Comparison of ENCODE assay signal across 20 cellular contexts in genomic region chr7:76211216-76211615, GRCh38. TPM values are rescaled to one million over a fixed set of nuclear protein-coding genes. Genes with fewer than 3 reads are reported as not detected.
DNase-seq lines count a peak whose midpoint lies in the region; ATAC-seq and TF ChIP-seq lines count a peak whose summit lies in the region.
"Had no signal": no experiment of that assay in that cellular context is flagged by ENCODE, and none has a peak within 500 bp of the region (broad histone marks: within the 10 kb centered on the region; RNA-seq: fewer than 3 reads in every experiment).

No MANE protein-coding gene starts in this region.

- DNase-seq in ELF-1 (ENCODE audit: low read depth, low spot score) (peak; percentile 44), NCI-H69 (lab: John Stamatoyannopoulos, UW) (peak; percentile 64), cerebellar nuclear complex (lab: John Stamatoyannopoulos, UW) (peak; percentile 19 to 78), glutamatergic neuron (no peak), NCI-H2227 (lab: John Stamatoyannopoulos, UW; ENCODE audit: unreplicated experiment) (no peak), tibial nerve (ENCODE audit: low spot score in 2 of 2) (no peak), NCI-H146 treated with DMSO at 0.1 percent for 48 hours (lab: John Stamatoyannopoulos, UW; ENCODE audit: unreplicated experiment) (no peak)
- DNase-seq: Caco-2; CD4-positive, CD25-positive, alpha-beta regulatory T cell; CD8-positive, alpha-beta T cell; DMS153; EL; GM23248; HFFc6 had no signal

- no peaks in the 10 kb centered on the region for H3K9me3 ChIP-seq in tibial nerve
- H3K9me3 ChIP-seq: BLaER1, Caco-2, HAP-1 had no signal

- ATAC-seq in HG02884 (IDR thresholded peaks at IDR 0.05; ENCODE audit: unreplicated experiment): no peak
- ATAC-seq: CD8-positive, alpha-beta T cell had no signal

- H3K4me3 ChIP-seq in tibial nerve: no peak overlapping the region
- H3K4me3 ChIP-seq: BLaER1, GM23248, HAP-1 had no signal

- no peak for TF ChIP-seq POLR2A in tibial nerve (IDR thresholded peaks at IDR 0.05)

- no peak overlapping the region for H3K4me3 Mint-ChIP-seq in glutamatergic neuron (ENCODE audit: unreplicated experiment)
- H3K4me3 Mint-ChIP-seq: B cell; CD4-positive, CD25-positive, alpha-beta regulatory T cell; CD8-positive, alpha-beta T cell; HFFc6 had no signal

- peak overlapping the region; percentile 39 for H3K27ac Mint-ChIP-seq in glutamatergic neuron (ENCODE audit: unreplicated experiment)
- H3K27ac Mint-ChIP-seq: B cell; CD4-positive, CD25-positive, alpha-beta regulatory T cell; CD8-positive, alpha-beta T cell; HFFc6 had no signal

- H3K4me1 Mint-ChIP-seq in glutamatergic neuron (ENCODE audit: low read depth, unreplicated experiment): peaks cover 25% of the 10 kb centered on the region
- H3K4me1 Mint-ChIP-seq: B cell; CD4-positive, CD25-positive, alpha-beta regulatory T cell had no signal

- TF ChIP-seq CTCF in glutamatergic neuron (IDR thresholded peaks at IDR 0.05; ENCODE audit: partially characterized antibody, unreplicated experiment): no peak
- no peak for TF ChIP-seq CTCF in tibial nerve (IDR thresholded peaks at IDR 0.05)

- peaks cover 0 to 2% (median 0%) of the 10 kb centered on the region in 4 donors for H3K4me1 ChIP-seq in tibial nerve
- H3K4me1 ChIP-seq: BLaER1, Caco-2, HAP-1 had no signal

- peaks cover 7% of the 10 kb centered on the region for H3K27me3 Mint-ChIP-seq in glutamatergic neuron (ENCODE audit: unreplicated experiment)

- H3K27ac ChIP-seq in tibial nerve: no peak overlapping the region
- H3K27ac ChIP-seq: 22Rv1, BLaER1, C4-2B, GM23248 had no signal

- H3K36me3 ChIP-seq in tibial nerve: no peaks in the 10 kb centered on the region
- H3K36me3 ChIP-seq: BLaER1, HAP-1 had no signal

- no peak for TF ChIP-seq EP300 in tibial nerve (IDR thresholded peaks at IDR 0.05)

- H3K9me3 Mint-ChIP-seq in glutamatergic neuron (ENCODE audit: unreplicated experiment): peaks cover 9% of the 10 kb centered on the region
- H3K9me3 Mint-ChIP-seq: CD4-positive, CD25-positive, alpha-beta regulatory T cell; CD8-positive, alpha-beta T cell; HFFc6 had no signal

- H3K27me3 ChIP-seq in tibial nerve: peaks cover 0 to 12% of the 10 kb centered on the region in 2 donors

- WGBS in tibial nerve, 2 donors: 72 to 75% methylated on average over 8 to 11 of the region's 11 CpGs

- peaks cover 4% of the 10 kb centered on the region for H3K36me3 Mint-ChIP-seq in glutamatergic neuron (ENCODE audit: unreplicated experiment)
- H3K36me3 Mint-ChIP-seq: CD4-positive, CD25-positive, alpha-beta regulatory T cell; CD8-positive, alpha-beta T cell had no signal

RNA-seq across cellular contexts. Expression of gene SRRM3, which starts 9.5 kb away (rescaled TPM):
- 154 TPM for total RNA-seq in glutamatergic neuron (ENCODE audit: unreplicated experiment)
- total RNA-seq in tibial nerve: 1 to 10 TPM in 3 of 4 donors, under 1 TPM in 1; 0.22 to 3.1 (median 2.4) TPM
- total RNA-seq: B cell; CD4-positive, CD25-positive, alpha-beta regulatory T cell; CD8-positive, alpha-beta T cell had no signal

Comparison
In these comparisons a context has a peak if more than half of its experiments do, and no peak if none do; other contexts are left out.
1. DNase-seq: peak in ELF-1 (single experiment), NCI-H69 (single experiment) and cerebellar nuclear complex (2 of 2); none in glutamatergic neuron (single experiment), NCI-H2227 (single experiment), tibial nerve (0 of 2) and NCI-H146 treated with DMSO at 0.1 percent for 48 hours (single experiment).
2. RNA of gene SRRM3, which starts 9.5 kb away (total RNA-seq): 154 TPM in glutamatergic neuron (single experiment); 0.22 to 3.1 TPM in tibial nerve; every median in the first group is over 10 times any median in the second.